ENCODE assay signal across 1 cellular context in genomic region chr19:1151037-1151716, GRCh38.
TF ChIP-seq lines count a peak whose summit lies in the region.

No MANE protein-coding gene starts in this region.

TF ChIP-seq in HCT116, 20 proteins besides CTCF, POLR2A, EP300 and RAD21 (continued from another document):
- TF ChIP-seq, protein P1, sequence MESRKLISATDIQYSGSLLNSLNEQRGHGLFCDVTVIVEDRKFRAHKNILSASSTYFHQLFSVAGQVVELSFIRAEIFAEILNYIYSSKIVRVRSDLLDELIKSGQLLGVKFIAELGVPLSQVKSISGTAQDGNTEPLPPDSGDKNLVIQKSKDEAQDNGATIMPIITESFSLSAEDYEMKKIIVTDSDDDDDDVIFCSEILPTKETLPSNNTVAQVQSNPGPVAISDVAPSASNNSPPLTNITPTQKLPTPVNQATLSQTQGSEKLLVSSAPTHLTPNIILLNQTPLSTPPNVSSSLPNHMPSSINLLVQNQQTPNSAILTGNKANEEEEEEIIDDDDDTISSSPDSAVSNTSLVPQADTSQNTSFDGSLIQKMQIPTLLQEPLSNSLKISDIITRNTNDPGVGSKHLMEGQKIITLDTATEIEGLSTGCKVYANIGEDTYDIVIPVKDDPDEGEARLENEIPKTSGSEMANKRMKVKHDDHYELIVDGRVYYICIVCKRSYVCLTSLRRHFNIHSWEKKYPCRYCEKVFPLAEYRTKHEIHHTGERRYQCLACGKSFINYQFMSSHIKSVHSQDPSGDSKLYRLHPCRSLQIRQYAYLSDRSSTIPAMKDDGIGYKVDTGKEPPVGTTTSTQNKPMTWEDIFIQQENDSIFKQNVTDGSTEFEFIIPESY (IDR thresholded peaks at IDR 0.05; ENCODE audit: extremely low read depth, insufficient replicate concordance, low read length): no peak
- TF ChIP-seq MAX (IDR thresholded peaks at IDR 0.05): no peak
